In genomic region chr2:44188696-44189095, GRCh38 we compare ENCODE assay signal across 9 cellular contexts.
"Had no signal": no experiment of that assay in that cellular context is flagged by ENCODE, and none has a peak within 500 bp of the region (broad histone marks: within the 10 kb centered on the region; RNA-seq: fewer than 3 reads in every experiment).

No MANE protein-coding gene starts in this region.

- H3K9me3 Mint-ChIP-seq: T-helper 2 cell treated with Interferon-gamma antibody and Interleukin-4, amounts not matched to agents 5 μg/mL and 100 μg/mL, for 36 hours had no signal

- H3K4me3 ChIP-seq: pancreas had no signal

- H3K36me3 ChIP-seq: brain microvascular endothelial cell, pancreas had no signal

- H3K4me3 Mint-ChIP-seq: T-helper 2 cell treated with Interferon-gamma antibody and Interleukin-4, amounts not matched to agents 5 μg/mL and 100 μg/mL, for 36 hours had no signal

- ATAC-seq: esophagus mucosa, left colon, pancreas had no signal

- DNase-seq: activated CD4-positive, alpha-beta T cell treated with anti-CD3 and anti-CD28 coated beads for 1 hour; activated CD4-positive, alpha-beta T cell treated with anti-CD3 and anti-CD28 coated beads, Interleukin-2, amount 50 U/mL, for 48 hours; activated T-cell treated with anti-CD3 and anti-CD28 coated beads, Interleukin-2, amount 50 U/mL, for 48 hours; brain microvascular endothelial cell; left colon; pancreas; stimulated activated CD4-positive, alpha-beta T cell treated with anti-CD3 and anti-CD28 coated beads, Interleukin-12 subunit alpha, Interleukin-12 subunit beta, amount 100 ng/mL, for 4 hours had no signal

- H3K27ac ChIP-seq: brain microvascular endothelial cell, pancreas had no signal

- H3K27me3 ChIP-seq: brain microvascular endothelial cell, pancreas had no signal

- H3K9me3 ChIP-seq: pancreas had no signal

- H3K27ac Mint-ChIP-seq: T-helper 2 cell treated with Interferon-gamma antibody and Interleukin-4, amounts not matched to agents 5 μg/mL and 100 μg/mL, for 36 hours had no signal
